ENCODE assay signal across 9 cellular contexts in the genomic region with DNA sequence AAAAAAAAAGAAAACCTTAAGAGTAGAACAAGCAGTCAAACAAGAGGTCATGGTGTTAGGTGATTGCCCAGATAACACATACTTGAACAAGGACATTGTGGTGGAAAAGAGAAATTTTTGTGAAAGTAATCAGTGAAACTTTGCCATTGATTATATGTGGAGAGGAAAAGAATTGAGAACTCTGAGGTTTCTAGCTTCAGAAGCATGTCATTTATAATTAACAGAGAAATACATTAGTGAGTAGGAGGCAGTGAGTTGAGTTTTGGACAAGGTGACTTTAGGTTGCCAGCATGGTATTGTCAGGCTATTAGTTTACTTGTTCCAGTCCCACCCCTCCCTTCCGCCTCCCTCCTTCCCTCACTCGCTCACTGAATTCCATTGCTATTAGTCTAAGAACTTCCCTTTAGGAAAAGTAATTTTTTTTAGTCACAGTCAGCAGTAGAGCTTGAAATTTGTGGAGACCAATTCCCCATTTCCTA. TPM values are rescaled to one million over a fixed set of nuclear protein-coding genes. Genes with fewer than 3 reads are reported as not detected.
DNase-seq lines count a peak whose midpoint lies in the region; ATAC-seq, FAIRE-seq and TF ChIP-seq lines count a peak whose summit lies in the region.
"Had no signal": no experiment of that assay in that cellular context is flagged by ENCODE, and none has a peak within 500 bp of the region (broad histone marks: within the 10 kb centered on the region; RNA-seq: fewer than 3 reads in every experiment).

No MANE protein-coding gene starts in this region.

- no peaks in the 10 kb centered on the region for H3K27me3 Mint-ChIP-seq in nephron progenitor cell (ENCODE audit: low read depth, poor library complexity)

- H3K4me3 ChIP-seq in GM12878, result no peak overlapping the region

- TF ChIP-seq POLR2A in GM12892 (IDR thresholded peaks at IDR 0.05; ENCODE audit: low read depth, low read length), result no peak
- TF ChIP-seq POLR2A in GM12878 (IDR thresholded peaks at IDR 0.05; ENCODE audit: low read depth, low read length), result no peak

- H4K20me1 ChIP-seq in GM12878 (ENCODE audit: control insufficient read depth, insufficient read depth), result peaks cover 3% of the 10 kb centered on the region; the same call in 1 of the 2 replicates

- CTCF ChIA-PET in GM12878 (lab: Yijun Ruan, JAX), result interaction anchor here (1.3 to 7.7 kb wide), 2 partner anchors 11 to 85 kb away, joined by 3 to 56 read pairs; no protein-coding TSS in a partner anchor

- SMC1A ChIA-PET in GM12878 (lab: Charles Lee; ENCODE audit: uncharacterized antibody, unreplicated experiment), result interaction anchor here (0.7 to 15.8 kb wide), 8 partner anchors 10 to 289 kb away, joined by 3 to 199 read pairs (median 3); no protein-coding TSS in a partner anchor

- peaks cover 50% of the 10 kb centered on the region for H3K4me1 Mint-ChIP-seq in nephron progenitor cell

- no peak overlapping the region for H3K9ac ChIP-seq in GM12878 (ENCODE audit: control insufficient read depth, insufficient read depth, low read length)

- no peaks in the 10 kb centered on the region for H3K36me3 ChIP-seq in GM12878 (ENCODE audit: control insufficient read depth in 2 of 2, insufficient read depth in 2 of 2, low read length in 1 of 2)

- FAIRE-seq in GM12892 (lab: Jason Lieb, UNC) (peak; percentile 33), GM12878 (lab: Jason Lieb, UNC) (no peak)

- H3K27ac Mint-ChIP-seq in nephron progenitor cell, result peak overlapping the region; percentile 86

- no TSS peak for BruUV-seq in GM12878 (replicated peaks; lab: Mats Ljungman, UMichigan)

- intact Hi-C loops in GM12878 (cut with micrococcal nuclease; ENCODE audit: unreplicated experiment), result no loop called here

- POLR2A ChIA-PET in GM12878 (lab: Charles Lee), result interaction anchor here (0.5 to 2.2 kb wide), 4 partner anchors 10 to 103 kb away, joined by 3 to 9 read pairs (median 6); no protein-coding TSS in a partner anchor

- peaks cover 11% of the 10 kb centered on the region for H3K36me3 Mint-ChIP-seq in nephron progenitor cell (ENCODE audit: low read depth)

- H3K4me1 ChIP-seq in GM12878 (ENCODE audit: control insufficient read depth, insufficient read depth, low read length), result peaks cover 43% of the 10 kb centered on the region

- RAD21 ChIA-PET in GM12878 (lab: Charles Lee; ENCODE audit: unreplicated experiment), result interaction anchor here (0.7 to 6.5 kb wide), 3 partner anchors 12 to 88 kb away, joined by 3 to 74 read pairs (median 3); no protein-coding TSS in a partner anchor

- peaks cover 99% of the 10 kb centered on the region for H3K79me2 ChIP-seq in GM12878 (ENCODE audit: control insufficient read depth, insufficient read depth, low read length)

- WGBS in GM12878 (ENCODE audit: insufficient coverage, insufficient replicate concordance, low lambda C conversion rate, missing lambda C conversion rate), result 100% methylated on average over 2 of the region's 2 CpGs

- H3K27ac ChIP-seq in GM12878 (ENCODE audit: control insufficient read depth, insufficient read depth), result peak overlapping the region; percentile 33

- ATAC-seq in HG03354 (IDR thresholded peaks at IDR 0.05; ENCODE audit: poor library complexity, severe bottlenecking, unreplicated experiment) (peak; percentile 58), GM12878 (peak; percentile 57)

- TF ChIP-seq CTCF in GM12878 (IDR thresholded peaks at IDR 0.05 in 2 of 3, conservative IDR thresholded peaks at IDR 0.05 in 1 of 3; ENCODE audit: control insufficient read depth in 2 of 3, extremely low read depth in 1 of 3, insufficient read depth in 1 of 3, low read depth in 3 of 3, low read length in 3 of 3), result no peak
- no peak for TF ChIP-seq CTCF in nephron progenitor cell (IDR thresholded peaks at IDR 0.05)

- DNase-seq in GM12892 (ENCODE audit: insufficient read length) (no peak), GM12878 (ENCODE audit: low read depth, low spot score) (no peak), nephron progenitor cell (no peak), superior temporal gyrus (ENCODE audit: extremely low spot score) (no peak), CD1c-positive myeloid dendritic cell (ENCODE audit: extremely low spot score) (no peak), DMS79 treated with DMSO at 0.1 percent for 48 hours (lab: John Stamatoyannopoulos, UW) (no peak)
- DNase-seq in stimulated activated CD4-positive, alpha-beta T cell treated with anti-CD3 and anti-CD28 coated beads, Interleukin-2, amount 100 ng/mL, for 48 hours, result no peak
- DNase-seq: stimulated activated CD4-positive, alpha-beta T cell treated with anti-CD3 and anti-CD28 coated beads, Interleukin-4, amount 100 ng/mL, for 1 hour had no signal

- no peaks in the 10 kb centered on the region; the same call in 2 of the 3 replicates for H3K9me3 ChIP-seq in GM12878 (replicated peaks; ENCODE audit: control insufficient read depth, insufficient read depth, low read length)

- H3K4me2 ChIP-seq in GM12878 (ENCODE audit: control insufficient read depth, insufficient read depth), result peak overlapping the region; percentile 60

- TF ChIP-seq EP300 in GM12878 (IDR thresholded peaks at IDR 0.05; ENCODE audit: borderline replicate concordance in 1 of 2, control insufficient read depth in 1 of 2, low read depth in 2 of 2, low read length in 2 of 2), result no peak

- TF ChIP-seq RAD21 in GM12878 (IDR thresholded peaks at IDR 0.05; ENCODE audit: insufficient read depth, low read depth, low read length), result no peak

- in situ Hi-C loops in GM12878 (cut with MboI), result loop anchor here (5.0 kb wide), 1 partner anchor 302 kb away; no protein-coding TSS in a partner anchor

- H3K4me3 Mint-ChIP-seq in nephron progenitor cell, result no peak overlapping the region

- H2AFZ ChIP-seq in GM12878 (ENCODE audit: control insufficient read depth, low read depth, low read length), result no peak overlapping the region

- H3K27me3 ChIP-seq in GM12878 (replicated peaks in 1 of 2; ENCODE audit: control insufficient read depth in 2 of 2, insufficient read depth in 2 of 2, low read length in 1 of 2), result no peaks in the 10 kb centered on the region

- no peaks in the 10 kb centered on the region for H3K9me3 Mint-ChIP-seq in nephron progenitor cell

TF ChIP-seq in GM12878, 131 proteins besides CTCF, POLR2A, EP300 and RAD21 (continues in another document):
- TF ChIP-seq, protein P1, sequence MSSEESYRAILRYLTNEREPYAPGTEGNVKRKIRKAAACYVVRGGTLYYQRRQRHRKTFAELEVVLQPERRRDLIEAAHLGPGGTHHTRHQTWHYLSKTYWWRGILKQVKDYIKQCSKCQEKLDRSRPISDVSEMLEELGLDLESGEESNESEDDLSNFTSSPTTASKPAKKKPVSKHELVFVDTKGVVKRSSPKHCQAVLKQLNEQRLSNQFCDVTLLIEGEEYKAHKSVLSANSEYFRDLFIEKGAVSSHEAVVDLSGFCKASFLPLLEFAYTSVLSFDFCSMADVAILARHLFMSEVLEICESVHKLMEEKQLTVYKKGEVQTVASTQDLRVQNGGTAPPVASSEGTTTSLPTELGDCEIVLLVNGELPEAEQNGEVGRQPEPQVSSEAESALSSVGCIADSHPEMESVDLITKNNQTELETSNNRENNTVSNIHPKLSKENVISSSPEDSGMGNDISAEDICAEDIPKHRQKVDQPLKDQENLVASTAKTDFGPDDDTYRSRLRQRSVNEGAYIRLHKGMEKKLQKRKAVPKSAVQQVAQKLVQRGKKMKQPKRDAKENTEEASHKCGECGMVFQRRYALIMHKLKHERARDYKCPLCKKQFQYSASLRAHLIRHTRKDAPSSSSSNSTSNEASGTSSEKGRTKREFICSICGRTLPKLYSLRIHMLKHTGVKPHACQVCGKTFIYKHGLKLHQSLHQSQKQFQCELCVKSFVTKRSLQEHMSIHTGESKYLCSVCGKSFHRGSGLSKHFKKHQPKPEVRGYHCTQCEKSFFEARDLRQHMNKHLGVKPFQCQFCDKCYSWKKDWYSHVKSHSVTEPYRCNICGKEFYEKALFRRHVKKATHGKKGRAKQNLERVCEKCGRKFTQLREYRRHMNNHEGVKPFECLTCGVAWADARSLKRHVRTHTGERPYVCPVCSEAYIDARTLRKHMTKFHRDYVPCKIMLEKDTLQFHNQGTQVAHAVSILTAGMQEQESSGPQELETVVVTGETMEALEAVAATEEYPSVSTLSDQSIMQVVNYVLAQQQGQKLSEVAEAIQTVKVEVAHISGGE (CRISPR knock-in tag; IDR thresholded peaks at IDR 0.05), result no peak
- TF ChIP-seq SMARCA5 (IDR thresholded peaks at IDR 0.05), result 0 out of 2 replicates have a peak, but pooled peaks have one; percentile 5
- peak; percentile 60 for TF ChIP-seq MTA2 (IDR thresholded peaks at IDR 0.05; ENCODE audit: low read depth)
- TF ChIP-seq, protein P2, sequence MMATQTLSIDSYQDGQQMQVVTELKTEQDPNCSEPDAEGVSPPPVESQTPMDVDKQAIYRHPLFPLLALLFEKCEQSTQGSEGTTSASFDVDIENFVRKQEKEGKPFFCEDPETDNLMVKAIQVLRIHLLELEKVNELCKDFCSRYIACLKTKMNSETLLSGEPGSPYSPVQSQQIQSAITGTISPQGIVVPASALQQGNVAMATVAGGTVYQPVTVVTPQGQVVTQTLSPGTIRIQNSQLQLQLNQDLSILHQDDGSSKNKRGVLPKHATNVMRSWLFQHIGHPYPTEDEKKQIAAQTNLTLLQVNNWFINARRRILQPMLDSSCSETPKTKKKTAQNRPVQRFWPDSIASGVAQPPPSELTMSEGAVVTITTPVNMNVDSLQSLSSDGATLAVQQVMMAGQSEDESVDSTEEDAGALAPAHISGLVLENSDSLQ (IDR thresholded peaks at IDR 0.05), result peak; percentile 55; the same call in 1 of the 2 replicates
- TF ChIP-seq EGR1 (IDR thresholded peaks at IDR 0.05; ENCODE audit: borderline replicate concordance in 1 of 2, low read depth in 2 of 2, low read length in 2 of 2), result no peak

RNA-seq across cellular contexts. Expression of a gene that starts 17.2 kb away (rescaled TPM):
- polyA plus RNA-seq in GM12892 (2012; ENCODE audit: missing spikeins), result 29.0 TPM
- 134 and 148 TPM in 2 replicates for total RNA-seq in GM12878 (2013; cell fraction: nucleolus; rRNA removed)
- total RNA-seq in GM12878 (2014; rRNA removed) (21.5 and 25.1 TPM in 2 replicates), GM12878 (2014; rRNA removed; fragmentation: Illumina TruSeq; extraction: Trizol) (34.2 and 35.1 TPM in 2 replicates), GM12878 (2021) (38.1 and 38.4 TPM in 2 replicates)
- polyA plus RNA-seq in GM12878 (2011; ENCODE audit: low read depth), result 15.4 TPM
- polyA plus RNA-seq in GM12878 (2011; rRNA removed) (66.3 and 75.5 TPM in 2 replicates), GM12878 (2014; fragmentation: Illumina TruSeq; extraction: Trizol) (48.6 and 68.8 TPM in 2 replicates), GM12878 (2014; fragmentation: Nextera tagmentation; extraction: Ambion mirVana) (10 to 100 TPM; 12.5 to 13.7 TPM), GM12878 (2014; rRNA removed) (23.1 and 24.5 TPM in 2 replicates), GM12878 (2016; fragmentation: Nextera tagmentation; extraction: Ambion mirVana) (10 to 100 TPM in 1 of 2 experiments, 1 to 10 TPM in 1; 8.9 to 10.5 TPM)
- polyA plus RNA-seq in GM12878 (2011; cell fraction: cytosol; rRNA removed), result 29.4 and 47.6 TPM in 2 replicates
- 31.6 and 44.6 TPM in 2 replicates for polyA plus RNA-seq in GM12878 (2011; cell fraction: nucleus; rRNA removed)
- 19.0 and 26.7 TPM in 2 replicates for polyA plus RNA-seq in GM12878 (2012)
- 97.6 and 138 TPM in 2 replicates for polyA minus RNA-seq in GM12878 (2011; rRNA and poly(A)+ RNA removed)
- polyA minus RNA-seq in GM12878 (2011; cell fraction: cytosol; rRNA and poly(A)+ RNA removed), result 27.3 and 28.2 TPM in 2 replicates
- 59.6 and 89.6 TPM in 2 replicates for polyA minus RNA-seq in GM12878 (2011; cell fraction: nucleus; rRNA and poly(A)+ RNA removed)
